In the genomic region with DNA sequence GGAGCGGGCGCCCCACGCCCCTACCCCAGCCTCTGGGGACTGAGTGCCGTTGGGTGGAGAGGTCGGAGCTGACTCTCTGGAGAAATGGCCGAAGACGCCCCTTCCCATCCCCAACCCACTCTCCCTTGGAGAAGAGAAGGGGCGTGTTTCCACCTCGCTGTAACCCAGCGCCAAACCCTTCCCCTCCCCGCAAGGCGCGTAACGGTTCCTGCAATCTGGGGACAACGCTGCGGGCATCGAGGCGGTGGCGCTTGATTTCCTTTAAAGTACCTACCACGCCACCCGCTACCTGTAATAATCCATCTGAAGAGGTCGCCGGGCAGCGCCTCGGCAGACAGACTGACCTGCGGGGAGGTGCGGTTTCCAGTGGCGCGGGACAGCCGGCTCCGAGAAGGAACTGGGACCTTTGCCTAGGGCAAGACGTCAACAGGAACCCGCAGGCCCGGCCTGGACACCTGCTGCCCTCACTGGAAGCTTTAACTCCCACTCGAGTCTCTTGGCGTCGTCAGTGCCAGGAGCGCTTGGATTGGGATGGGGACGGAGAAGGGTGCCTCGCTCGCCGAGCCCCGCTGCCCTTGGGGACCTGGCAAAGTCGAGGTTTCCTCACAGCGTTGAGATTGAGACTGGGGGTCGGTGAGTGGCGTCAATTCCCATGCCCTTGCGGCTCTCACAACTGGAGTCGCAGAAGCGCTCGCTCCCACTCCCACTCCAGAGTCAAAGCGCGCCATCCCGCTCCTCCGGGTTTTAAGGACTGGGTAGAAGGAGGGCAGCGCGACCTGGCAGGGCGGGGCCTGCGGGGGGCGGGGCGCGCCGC, we compare ENCODE assay signal across 1 cellular context.
TF ChIP-seq lines count a peak whose summit lies in the region.

CYP1B1 (minus strand) TSS at position 716 of the 814 bp plus-strand sequence. CDS start 763 bp downstream, outside the sequence.

TF ChIP-seq in HEK293, 187 proteins besides CTCF, POLR2A, EP300 and RAD21 (continued from another document):
- TF ChIP-seq, protein P1, sequence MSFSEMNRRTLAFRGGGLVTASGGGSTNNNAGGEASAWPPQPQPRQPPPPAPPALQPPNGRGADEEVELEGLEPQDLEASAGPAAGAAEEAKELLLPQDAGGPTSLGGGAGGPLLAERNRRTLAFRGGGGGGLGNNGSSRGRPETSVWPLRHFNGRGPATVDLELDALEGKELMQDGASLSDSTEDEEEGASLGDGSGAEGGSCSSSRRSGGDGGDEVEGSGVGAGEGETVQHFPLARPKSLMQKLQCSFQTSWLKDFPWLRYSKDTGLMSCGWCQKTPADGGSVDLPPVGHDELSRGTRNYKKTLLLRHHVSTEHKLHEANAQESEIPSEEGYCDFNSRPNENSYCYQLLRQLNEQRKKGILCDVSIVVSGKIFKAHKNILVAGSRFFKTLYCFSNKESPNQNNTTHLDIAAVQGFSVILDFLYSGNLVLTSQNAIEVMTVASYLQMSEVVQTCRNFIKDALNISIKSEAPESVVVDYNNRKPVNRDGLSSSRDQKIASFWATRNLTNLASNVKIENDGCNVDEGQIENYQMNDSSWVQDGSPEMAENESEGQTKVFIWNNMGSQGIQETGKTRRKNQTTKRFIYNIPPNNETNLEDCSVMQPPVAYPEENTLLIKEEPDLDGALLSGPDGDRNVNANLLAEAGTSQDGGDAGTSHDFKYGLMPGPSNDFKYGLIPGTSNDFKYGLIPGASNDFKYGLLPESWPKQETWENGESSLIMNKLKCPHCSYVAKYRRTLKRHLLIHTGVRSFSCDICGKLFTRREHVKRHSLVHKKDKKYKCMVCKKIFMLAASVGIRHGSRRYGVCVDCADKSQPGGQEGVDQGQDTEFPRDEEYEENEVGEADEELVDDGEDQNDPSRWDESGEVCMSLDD (tag by site-specific recombination; IDR thresholded peaks at IDR 0.05), result no peak
- TF ChIP-seq ZNF302 (tag by site-specific recombination; IDR thresholded peaks at IDR 0.05; ENCODE audit: low read depth), result no peak
- TF ChIP-seq ZNF335 (tag by site-specific recombination; conservative IDR thresholded peaks at IDR 0.05), result no peak
- no peak for TF ChIP-seq ZNF19 (tag by site-specific recombination; IDR thresholded peaks at IDR 0.05; ENCODE audit: low read depth)
- TF ChIP-seq ZBTB8A (tag by site-specific recombination; IDR thresholded peaks at IDR 0.05), result no peak
